Comparison of ENCODE assay signal across 13 cellular contexts in genomic region chr20:51679254-51679921, GRCh38.
DNase-seq lines count a peak whose midpoint lies in the region; ATAC-seq and TF ChIP-seq lines count a peak whose summit lies in the region.
"Had no signal": no experiment of that assay in that cellular context is flagged by ENCODE, and none has a peak within 500 bp of the region (broad histone marks: within the 10 kb centered on the region; RNA-seq: fewer than 3 reads in every experiment).

No MANE protein-coding gene starts in this region.

- H3K4ac ChIP-seq in IMR-90 (ENCODE audit: low read depth, low read length): no peak overlapping the region

- H2BK5ac ChIP-seq in IMR-90 (ENCODE audit: low read depth, low read length, poor library complexity, severe bottlenecking): no peak overlapping the region

- TF ChIP-seq POLR2A in IMR-90 (IDR thresholded peaks at IDR 0.05; ENCODE audit: low read depth, low read length): no peak

- TF ChIP-seq RAD21 in IMR-90 (IDR thresholded peaks at IDR 0.05; ENCODE audit: low read length): no peak

- H2AK9ac ChIP-seq in IMR-90 (replicated peaks; ENCODE audit: low read depth, low read length, poor library complexity): no peak overlapping the region

- peaks cover 0 to 2% (median 0%) of the 10 kb centered on the region in 5 experiments for H3K9me3 Mint-ChIP-seq in brain
- no peaks in the 10 kb centered on the region for H3K9me3 Mint-ChIP-seq in nephron progenitor cell
- H3K9me3 Mint-ChIP-seq: CD4-positive, alpha-beta T cell had no signal

- no peak for ATAC-seq in IMR-90 (ENCODE audit: low read depth)
- ATAC-seq in GM21515 (IDR thresholded peaks at IDR 0.05; ENCODE audit: unreplicated experiment): no peak
- ATAC-seq in left cardiac atrium: no peak
- ATAC-seq: GM12878 had no signal

- H3K79me1 ChIP-seq in IMR-90 (ENCODE audit: low read depth in 1 of 2, low read length in 2 of 2): 0 out of 4 replicates have a peak, but pooled peaks cover 0 to 4% of the 10 kb centered on the region in 2 experiments

- H4K20me1 ChIP-seq in IMR-90 (ENCODE audit: insufficient read depth, low read length): no peaks in the 10 kb centered on the region

- no peaks in the 10 kb centered on the region; the same call in 1 of the 2 replicates for H3K4me1 ChIP-seq in IMR-90 (ENCODE audit: control insufficient read depth, insufficient read depth, low read length)

- no peak overlapping the region for H3K14ac ChIP-seq in IMR-90 (replicated peaks; ENCODE audit: low read depth, low read length)

- H3K36me3 ChIP-seq in IMR-90 (ENCODE audit: control insufficient read depth, insufficient read depth, low read length): peaks cover 6% of the 10 kb centered on the region; the same call in 1 of the 2 replicates

- no peak overlapping the region for H2AFZ ChIP-seq in IMR-90 (replicated peaks; ENCODE audit: low read length, poor library complexity)

- no peak overlapping the region for H3K4me3 ChIP-seq in IMR-90 (ENCODE audit: insufficient read depth, low read depth, low read length)
- H3K4me3 ChIP-seq: GM12878 had no signal

- H3K4me3 Mint-ChIP-seq in brain (peak overlapping the region in 1 of 5 experiments; percentile 49), nephron progenitor cell (no peak overlapping the region)
- H3K4me3 Mint-ChIP-seq: B cell; CD4-positive, alpha-beta T cell; IgD-negative memory B cell had no signal

- no peak overlapping the region for H4K91ac ChIP-seq in IMR-90 (ENCODE audit: insufficient read depth, low read depth, low read length)

- intact Hi-C loops in IMR-90 (cut with micrococcal nuclease): no loop called here
- intact Hi-C loops in left cardiac atrium (cut with DNase I): no loop called here

- H4K5ac ChIP-seq in IMR-90 (ENCODE audit: low read depth, low read length): no peak overlapping the region

- H2BK20ac ChIP-seq in IMR-90 (ENCODE audit: low read depth, low read length): 0 out of 2 replicates have a peak overlapping the region, but pooled peaks have one; percentile 53

- no peak overlapping the region for H2BK15ac ChIP-seq in IMR-90 (ENCODE audit: low read depth, low read length)

- no peak for DNase-seq in IMR-90
- no peak for DNase-seq in nephron progenitor cell
- DNase-seq in retina: peak; percentile 6
- no peak for DNase-seq in left cardiac atrium
- no peak for DNase-seq in activated naive CD4-positive, alpha-beta T cell treated with Interleukin-2 at 50 U/mL for 16 hours
- DNase-seq: Calu3; CD4-positive, alpha-beta T cell; DMS79 had no signal

- H3K4me1 Mint-ChIP-seq in brain (peaks cover 42% of the 10 kb centered on the region), nephron progenitor cell (peaks cover 42% of the 10 kb centered on the region)
- H3K4me1 Mint-ChIP-seq: B cell had no signal

- no peak overlapping the region for H2BK120ac ChIP-seq in IMR-90 (ENCODE audit: low read depth, low read length)

- POLR2A ChIA-PET in IMR-90 (lab: Charles Lee; ENCODE audit: unreplicated experiment): no interaction called here

- H3K27me3 ChIP-seq in IMR-90 (ENCODE audit: control insufficient read depth, insufficient read depth, low read length): no peaks in the 10 kb centered on the region

- no TSS peak for BruUV-seq in IMR-90 (replicated peaks; lab: Mats Ljungman, UMichigan)

- 0 out of 2 replicates have a peak, but pooled peaks cover 10% of the 10 kb centered on the region for H3K9me1 ChIP-seq in IMR-90 (ENCODE audit: insufficient read depth, low read length)

- H3K36me3 Mint-ChIP-seq in brain: peaks cover 21% of the 10 kb centered on the region
- H3K36me3 Mint-ChIP-seq in nephron progenitor cell (ENCODE audit: low read depth): peaks cover 17% of the 10 kb centered on the region

- no peak overlapping the region for H3K27ac ChIP-seq in IMR-90 (ENCODE audit: insufficient read depth, low read length)

- H3K27me3 Mint-ChIP-seq in brain: no peaks in the 10 kb centered on the region
- H3K27me3 Mint-ChIP-seq in nephron progenitor cell (ENCODE audit: low read depth, poor library complexity): no peaks in the 10 kb centered on the region

- H2AK5ac ChIP-seq in IMR-90 (ENCODE audit: low read depth, low read length): no peak overlapping the region

- in situ Hi-C loops in IMR-90 (cut with MboI; ENCODE audit: low sequenced_read_pairs): no loop called here

- 91% methylated on average over 7 of the region's 13 CpGs; no CpG with 5 or more reads in 1 of the 2 experiments for WGBS in IMR-90 (ENCODE audit: extremely low coverage in 2 of 2, insufficient read length in 1 of 2), 2 experiments

- CTCF ChIA-PET in IMR-90 (lab: Yijun Ruan, JAX): no interaction called here

- no peaks in the 10 kb centered on the region for H3K9me3 ChIP-seq in IMR-90 (ENCODE audit: control insufficient read depth, insufficient read depth, low read length)

- no peak overlapping the region for H3K18ac ChIP-seq in IMR-90 (ENCODE audit: low read depth, low read length)

- no peak overlapping the region for H3K4me2 ChIP-seq in IMR-90 (ENCODE audit: low read depth, low read length)

- no peak overlapping the region for H3K56ac ChIP-seq in IMR-90 (ENCODE audit: extremely low read depth, insufficient read depth, low read length)

- H3K9ac ChIP-seq in IMR-90 (ENCODE audit: low read depth, low read length): no peak overlapping the region

- H3K27ac Mint-ChIP-seq in brain: peak overlapping the region; percentile 82 to 97 (median 92)
- H3K27ac Mint-ChIP-seq in nephron progenitor cell: peak overlapping the region; percentile 69
- H3K27ac Mint-ChIP-seq: B cell; CD4-positive, alpha-beta T cell had no signal

- H3K23ac ChIP-seq in IMR-90 (ENCODE audit: low read depth, low read length): no peak overlapping the region

- TF ChIP-seq CTCF in IMR-90 (conservative IDR thresholded peaks at IDR 0.05; ENCODE audit: low read depth, low read length): no peak
- no peak for TF ChIP-seq CTCF in brain (conservative IDR thresholded peaks at IDR 0.05)
- no peak for TF ChIP-seq CTCF in nephron progenitor cell (IDR thresholded peaks at IDR 0.05)

- H4K8ac ChIP-seq in IMR-90 (ENCODE audit: low read depth in 2 of 2, low read length in 2 of 2): no peak overlapping the region

- dilution Hi-C loops in IMR-90 (cut with HindIII; ENCODE audit: low sequenced_read_pairs, unreplicated experiment): no loop called here

TF ChIP-seq in IMR-90, 13 proteins besides CTCF, POLR2A, EP300 and RAD21:
- TF ChIP-seq NFE2L2 (IDR thresholded peaks at IDR 0.05; ENCODE audit: low read depth, low read length): no peak
- no peak for TF ChIP-seq SMC3 (IDR thresholded peaks at IDR 0.05; ENCODE audit: low read depth, low read length)
- TF ChIP-seq RFX5 (IDR thresholded peaks at IDR 0.05; ENCODE audit: low read depth, low read length): no peak
- TF ChIP-seq MAFK (IDR thresholded peaks at IDR 0.05; ENCODE audit: low read depth, low read length): no peak
- TF ChIP-seq, protein P1, sequence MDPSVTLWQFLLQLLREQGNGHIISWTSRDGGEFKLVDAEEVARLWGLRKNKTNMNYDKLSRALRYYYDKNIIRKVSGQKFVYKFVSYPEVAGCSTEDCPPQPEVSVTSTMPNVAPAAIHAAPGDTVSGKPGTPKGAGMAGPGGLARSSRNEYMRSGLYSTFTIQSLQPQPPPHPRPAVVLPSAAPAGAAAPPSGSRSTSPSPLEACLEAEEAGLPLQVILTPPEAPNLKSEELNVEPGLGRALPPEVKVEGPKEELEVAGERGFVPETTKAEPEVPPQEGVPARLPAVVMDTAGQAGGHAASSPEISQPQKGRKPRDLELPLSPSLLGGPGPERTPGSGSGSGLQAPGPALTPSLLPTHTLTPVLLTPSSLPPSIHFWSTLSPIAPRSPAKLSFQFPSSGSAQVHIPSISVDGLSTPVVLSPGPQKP (IDR thresholded peaks at IDR 0.05; ENCODE audit: borderline replicate concordance, low read depth, low read length): no peak
- no peak for TF ChIP-seq USF2 (IDR thresholded peaks at IDR 0.05; ENCODE audit: low read depth, low read length)
- no peak for TF ChIP-seq RCOR1 (IDR thresholded peaks at IDR 0.05; ENCODE audit: insufficient replicate concordance, low read length)
- no peak for TF ChIP-seq CHD1 (IDR thresholded peaks at IDR 0.05; ENCODE audit: low read depth, low read length)
- no peak for TF ChIP-seq CEBPB (IDR thresholded peaks at IDR 0.05; ENCODE audit: low read depth, low read length)
- no peak for TF ChIP-seq MAZ (IDR thresholded peaks at IDR 0.05; ENCODE audit: borderline replicate concordance, low read depth, low read length)
- TF ChIP-seq MXI1 (IDR thresholded peaks at IDR 0.05; ENCODE audit: borderline replicate concordance, low read depth, low read length): no peak
- TF ChIP-seq BHLHE40 (IDR thresholded peaks at IDR 0.05; ENCODE audit: low read depth, low read length): no peak
